19 cellular contexts compared by ENCODE assay signal in genomic region chr9:131370638-131371037, GRCh38.
"Had no signal": no experiment of that assay in that cellular context is flagged by ENCODE, and none has a peak within 500 bp of the region (broad histone marks: within the 10 kb centered on the region; RNA-seq: fewer than 3 reads in every experiment).

No MANE protein-coding gene starts in this region.

- H3K9me3 ChIP-seq: lower lobe of right lung, neutrophil, pancreas, right lobe of liver, thoracic aorta, upper lobe of right lung had no signal

- H3K4me1 ChIP-seq: right lobe of liver, upper lobe of right lung had no signal

- H3K27ac ChIP-seq: hepatocyte, lower lobe of right lung, neutrophil, pancreas, right lobe of liver, thoracic aorta, upper lobe of right lung had no signal

- H3K4me3 ChIP-seq: hepatocyte, lower lobe of right lung, pancreas, right lobe of liver, smooth muscle cell, thoracic aorta, upper lobe of right lung had no signal

- H3K36me3 ChIP-seq: lower lobe of right lung, neutrophil, pancreas, right lobe of liver, thoracic aorta, upper lobe of right lung had no signal

- ATAC-seq: activated naive CD8-positive, alpha-beta T cell treated with anti-CD3 and anti-CD28 coated beads, Interleukin-2, amount 50 U/mL, for 24 hours; activated T-cell treated with anti-CD3 and anti-CD28 coated beads, Interleukin-2, amount 50 U/mL, for 4 hours; lower lobe of right lung; natural killer cell treated with Interleukin-12 subunit alpha and Interleukin-12 subunit beta and Interleukin-15 and Interleukin-18, amount 100 ng/mL, for 72 hours; pancreas; right lobe of liver; stimulated activated effector memory CD8-positive, alpha-beta T cell treated with anti-CD3 and anti-CD28 coated beads, Interleukin-12 subunit alpha, Interleukin-12 subunit beta, amount 100 ng/mL, for 72 hours; upper lobe of right lung had no signal

- H3K27me3 ChIP-seq: hepatocyte, neutrophil, pancreas, right lobe of liver, upper lobe of right lung had no signal

- DNase-seq: activated CD4-positive, alpha-beta T cell treated with anti-CD3 and anti-CD28 coated beads, Interleukin-2, amount 10 ng/mL, durations not matched to agents 7 days and 5 days; activated CD8-positive, alpha-beta memory T cell treated with anti-CD3 and anti-CD28 coated beads, Interleukin-2, amount 50 U/mL, for 4 hours; activated naive CD4-positive, alpha-beta T cell treated with anti-CD3 and anti-CD28 coated beads for 36 hours; activated naive CD8-positive, alpha-beta T cell treated with anti-CD3 and anti-CD28 coated beads, Interleukin-2, amount 50 U/mL, for 24 hours; activated T-cell treated with anti-CD3 and anti-CD28 coated beads, Interleukin-2, amount 50 U/mL, for 4 hours; anterior cingulate cortex; effector CD4-positive, alpha-beta T cell; foreskin fibroblast; lower lobe of right lung; pancreas; right lobe of liver; stimulated activated CD4-positive, alpha-beta T cell treated with anti-CD3 and anti-CD28 coated beads, Interleukin-4, amount 100 ng/mL, for 24 hours; upper lobe of right lung had no signal
